Comparison of ENCODE assay signal across 20 cellular contexts in the genomic region with DNA sequence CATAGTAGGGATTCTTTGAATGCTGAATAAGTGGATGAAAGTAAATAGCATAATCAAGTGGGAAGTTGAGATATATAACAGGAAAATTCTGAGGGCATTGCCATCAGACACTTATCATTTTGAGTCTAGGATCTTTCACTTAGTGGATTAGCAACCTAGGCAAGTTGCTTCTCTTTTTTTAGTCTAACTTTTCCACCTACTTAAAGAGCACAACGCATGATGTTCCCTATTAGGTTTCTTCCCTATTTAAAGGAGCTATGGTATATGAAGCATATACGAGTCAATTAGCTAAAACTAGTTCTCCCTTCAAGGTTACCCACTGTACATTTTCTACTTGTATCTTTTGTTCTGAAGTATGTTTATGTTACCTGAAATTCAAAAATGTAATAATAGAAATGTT.
"Had no signal": no experiment of that assay in that cellular context is flagged by ENCODE, and none has a peak within 500 bp of the region (broad histone marks: within the 10 kb centered on the region; RNA-seq: fewer than 3 reads in every experiment).

No MANE protein-coding gene starts in this region.

- ATAC-seq: left ventricle myocardium superior; natural killer cell treated with Interleukin-12 subunit alpha and Interleukin-12 subunit beta and Interleukin-15 and Interleukin-18, amount 100 ng/mL, for 72 hours had no signal

- H2AFZ ChIP-seq: hepatocyte had no signal

- H3K4me2 ChIP-seq: hepatocyte had no signal

- H3K4me3 ChIP-seq: hepatocyte, sigmoid colon, thoracic aorta had no signal

- H3K27ac ChIP-seq: hepatocyte, sigmoid colon, thoracic aorta had no signal

- H3K9me3 ChIP-seq: thoracic aorta had no signal

- H3K4me1 ChIP-seq: sigmoid colon had no signal

- DNase-seq: activated CD4-positive, alpha-beta T cell treated with anti-CD3 and anti-CD28 coated beads for 4 hours; activated CD4-positive, alpha-beta T cell treated with anti-CD3 and anti-CD28 coated beads, Interleukin-2, amount 50 U/mL, for 48 hours; activated CD4-positive, CD25-positive, alpha-beta regulatory T cell; activated naive CD4-positive, alpha-beta T cell treated with anti-CD3 and anti-CD28 coated beads for 36 hours; activated naive CD8-positive, alpha-beta T cell treated with anti-CD3 and anti-CD28 coated beads, Interleukin-2, amount 10 ng/mL, durations not matched to agents 7 days and 5 days; activated T-cell treated with anti-CD3 and anti-CD28 coated beads, Interleukin-2, amount 50 U/mL, for 48 hours; amniotic stem cell; effector CD4-positive, alpha-beta T cell; erythroblast; glutamatergic neuron; immature natural killer cell; left ventricle myocardium superior; retina; sigmoid colon; stimulated activated CD4-positive, alpha-beta T cell treated with anti-CD3 and anti-CD28 coated beads, Interleukin-4, amount 100 ng/mL, for 1 hour; stimulated activated naive CD4-positive, alpha-beta T cell; T-helper 2 cell had no signal

- H3K36me3 ChIP-seq: sigmoid colon, thoracic aorta had no signal

- H3K27me3 ChIP-seq: hepatocyte, sigmoid colon had no signal

- H3K79me2 ChIP-seq: hepatocyte had no signal
